Comparison of ENCODE assay signal across 1 cellular context in the genomic region with DNA sequence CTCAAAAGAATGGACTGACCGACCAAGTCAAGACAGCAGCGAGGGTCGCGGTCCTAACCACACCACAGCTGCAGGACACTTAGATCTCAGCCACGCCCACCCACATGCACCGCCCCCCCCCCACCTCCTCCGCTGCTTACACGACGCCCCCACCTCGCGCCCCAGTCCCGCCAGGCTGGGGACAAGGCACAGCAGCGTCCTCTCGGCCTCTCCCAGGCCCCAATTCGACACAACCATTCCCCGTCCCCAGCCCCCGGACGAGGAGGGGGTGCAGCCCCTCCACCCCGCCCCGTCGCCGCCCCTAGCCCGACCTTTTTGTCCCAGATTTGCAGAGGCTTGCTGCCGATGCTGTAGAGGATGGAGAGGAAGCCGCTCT.
TF ChIP-seq lines count a peak whose summit lies in the region.

No MANE protein-coding gene starts in this region.

TF ChIP-seq in HEK293, 187 proteins besides CTCF, POLR2A, EP300 and RAD21 (continued from another document):
- TF ChIP-seq, protein P1, sequence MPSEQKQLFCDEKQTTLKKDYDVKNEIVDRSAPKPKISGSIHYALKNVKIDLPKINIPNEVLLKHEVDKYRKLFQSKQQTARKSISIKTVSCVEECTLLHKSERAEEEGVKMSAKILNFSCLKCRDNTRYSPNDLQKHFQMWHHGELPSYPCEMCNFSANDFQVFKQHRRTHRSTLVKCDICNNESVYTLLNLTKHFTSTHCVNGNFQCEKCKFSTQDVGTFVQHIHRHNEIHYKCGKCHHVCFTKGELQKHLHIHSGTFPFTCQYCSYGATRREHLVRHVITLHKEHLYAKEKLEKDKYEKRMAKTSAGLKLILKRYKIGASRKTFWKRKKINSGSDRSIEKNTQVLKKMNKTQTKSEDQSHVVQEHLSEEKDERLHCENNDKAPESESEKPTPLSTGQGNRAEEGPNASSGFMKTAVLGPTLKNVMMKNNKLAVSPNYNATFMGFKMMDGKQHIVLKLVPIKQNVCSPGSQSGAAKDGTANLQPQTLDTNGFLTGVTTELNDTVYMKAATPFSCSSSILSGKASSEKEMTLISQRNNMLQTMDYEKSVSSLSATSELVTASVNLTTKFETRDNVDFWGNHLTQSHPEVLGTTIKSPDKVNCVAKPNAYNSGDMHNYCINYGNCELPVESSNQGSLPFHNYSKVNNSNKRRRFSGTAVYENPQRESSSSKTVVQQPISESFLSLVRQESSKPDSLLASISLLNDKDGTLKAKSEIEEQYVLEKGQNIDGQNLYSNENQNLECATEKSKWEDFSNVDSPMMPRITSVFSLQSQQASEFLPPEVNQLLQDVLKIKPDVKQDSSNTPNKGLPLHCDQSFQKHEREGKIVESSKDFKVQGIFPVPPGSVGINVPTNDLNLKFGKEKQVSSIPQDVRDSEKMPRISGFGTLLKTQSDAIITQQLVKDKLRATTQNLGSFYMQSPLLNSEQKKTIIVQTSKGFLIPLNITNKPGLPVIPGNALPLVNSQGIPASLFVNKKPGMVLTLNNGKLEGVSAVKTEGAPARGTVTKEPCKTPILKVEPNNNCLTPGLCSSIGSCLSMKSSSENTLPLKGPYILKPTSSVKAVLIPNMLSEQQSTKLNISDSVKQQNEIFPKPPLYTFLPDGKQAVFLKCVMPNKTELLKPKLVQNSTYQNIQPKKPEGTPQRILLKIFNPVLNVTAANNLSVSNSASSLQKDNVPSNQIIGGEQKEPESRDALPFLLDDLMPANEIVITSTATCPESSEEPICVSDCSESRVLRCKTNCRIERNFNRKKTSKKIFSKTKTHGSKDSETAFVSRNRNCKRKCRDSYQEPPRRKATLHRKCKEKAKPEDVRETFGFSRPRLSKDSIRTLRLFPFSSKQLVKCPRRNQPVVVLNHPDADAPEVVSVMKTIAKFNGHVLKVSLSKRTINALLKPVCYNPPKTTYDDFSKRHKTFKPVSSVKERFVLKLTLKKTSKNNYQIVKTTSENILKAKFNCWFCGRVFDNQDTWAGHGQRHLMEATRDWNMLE (tag by site-specific recombination; conservative IDR thresholded peaks at IDR 0.05; ENCODE audit: low read depth), result no peak
- TF ChIP-seq ZFP41 (tag by site-specific recombination; IDR thresholded peaks at IDR 0.05; ENCODE audit: borderline replicate concordance) (no peak), ZNF747 (tag by site-specific recombination; IDR thresholded peaks at IDR 0.05) (no peak), ZNF521 (tag by site-specific recombination; IDR thresholded peaks at IDR 0.05) (no peak), ZNF138 (tag by site-specific recombination; IDR thresholded peaks at IDR 0.05; ENCODE audit: borderline replicate concordance) (no peak)
